Comparison of ENCODE assay signal across 15 cellular contexts in the genomic region with DNA sequence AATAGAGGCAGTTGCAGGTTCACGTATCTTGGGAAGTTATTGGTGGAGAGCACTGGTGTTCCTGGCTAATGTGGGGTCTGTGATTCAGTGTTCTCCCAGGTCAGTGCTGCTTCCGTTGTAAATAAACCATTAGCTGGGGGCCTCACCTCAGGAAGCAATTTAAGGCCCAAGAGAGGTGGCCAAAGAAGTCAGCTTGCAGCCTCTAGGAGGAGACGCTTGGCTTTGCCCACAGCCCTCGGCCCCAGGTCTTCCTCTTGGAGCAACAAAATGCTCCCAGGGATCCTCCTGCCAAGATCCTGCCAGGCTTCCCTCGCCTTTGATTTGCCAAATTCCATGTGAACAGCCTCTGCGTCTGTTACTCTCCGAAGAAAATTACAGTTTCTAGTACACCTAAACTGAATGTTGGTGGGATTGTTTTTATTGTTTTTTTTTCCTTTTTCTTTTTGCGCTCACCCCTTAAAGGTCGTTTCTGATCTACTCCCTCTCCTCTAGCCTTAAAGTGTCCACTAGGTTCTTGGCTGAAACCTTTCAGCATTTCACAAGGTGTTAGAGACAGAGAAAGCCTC.
DNase-seq lines count a peak whose midpoint lies in the region; ATAC-seq, FAIRE-seq and TF ChIP-seq lines count a peak whose summit lies in the region.
"Had no signal": no experiment of that assay in that cellular context is flagged by ENCODE, and none has a peak within 500 bp of the region (broad histone marks: within the 10 kb centered on the region; RNA-seq: fewer than 3 reads in every experiment).

No MANE protein-coding gene starts in this region.

- H3K4me1 ChIP-seq in heart left ventricle: peaks cover 0 to 40% (median 31%) of the 10 kb centered on the region in 12 donors
- H3K4me1 ChIP-seq in left lung: peaks cover 6 to 35% of the 10 kb centered on the region in 2 donors

- no peak for TF ChIP-seq CTCF in heart left ventricle (IDR thresholded peaks at IDR 0.05)
- TF ChIP-seq CTCF in astrocyte of the spinal cord (IDR thresholded peaks at IDR 0.05; ENCODE audit: low read depth, low read length): no peak
- TF ChIP-seq CTCF in left lung (IDR thresholded peaks at IDR 0.05): no peak

- ATAC-seq in heart left ventricle (no peak), left cardiac atrium (no peak), left lung (no peak), GM18502 (IDR thresholded peaks at IDR 0.05; ENCODE audit: poor library complexity, unreplicated experiment) (no peak), HG03045 (IDR thresholded peaks at IDR 0.05; ENCODE audit: unreplicated experiment) (no peak)
- ATAC-seq: K562 had no signal

- no peak for TF ChIP-seq POLR2A in heart left ventricle (IDR thresholded peaks at IDR 0.05)

- H3K27ac ChIP-seq in heart left ventricle (peak overlapping the region in 8 of 12 donors; percentile 4 to 60 (median 46)), left lung (peak overlapping the region; percentile 30 to 40)
- H3K27ac ChIP-seq: 22Rv1, RWPE1 had no signal

- intact Hi-C loops in heart left ventricle (cut with DNase I): loop anchor here in 2 of 10 donors (10.0 kb wide), 3 partner anchors 57 to 333 kb away; a partner anchor contains a TSS
- intact Hi-C loops in left cardiac atrium (cut with DNase I): no loop called here
- intact Hi-C loops in left lung (cut with DNase I): no loop called here

- H3K36me3 ChIP-seq in heart left ventricle (no peaks in the 10 kb centered on the region), left lung (no peaks in the 10 kb centered on the region)

- in situ Hi-C loops in astrocyte of the spinal cord (cut with HindIII; ENCODE audit: low sequenced_read_pairs): no loop called here

- no peak for DNase-seq in heart left ventricle
- DNase-seq in left cardiac atrium: no peak
- DNase-seq in astrocyte of the spinal cord (ENCODE audit: low read depth, low spot score): peak; percentile 35
- no peak for DNase-seq in left lung
- peak; percentile 57 for DNase-seq in urothelium cell line (ENCODE audit: low spot score)
- DNase-seq in UCSD-AML1 (lab: John Stamatoyannopoulos, UW; ENCODE audit: unreplicated experiment): no peak
- DNase-seq: activated CD4-positive, alpha-beta T cell treated with anti-CD3 and anti-CD28 coated beads, Interleukin-2, amount 50 U/mL, for 4 hours; CD4-positive, alpha-beta T cell; NCI-H526 treated with DMSO at 0.1 percent for 48 hours; stimulated activated CD4-positive, alpha-beta T cell treated with anti-CD3 and anti-CD28 coated beads, Interleukin-2, amount 100 ng/mL, for 48 hours had no signal

- WGBS in heart left ventricle, 4 donors: 63 to 73% (median 69%) methylated on average over 9 of the region's 9 CpGs

- H3K9me3 ChIP-seq in heart left ventricle (no peaks in the 10 kb centered on the region), left lung (no peaks in the 10 kb centered on the region)

- no peaks in the 10 kb centered on the region for H3K27me3 ChIP-seq in heart left ventricle
- no peaks in the 10 kb centered on the region for H3K27me3 ChIP-seq in left lung

- H3K4me3 ChIP-seq in heart left ventricle (no peak overlapping the region), astrocyte of the spinal cord (ENCODE audit: low read depth, low read length) (no peak overlapping the region), left lung (no peak overlapping the region)
- H3K4me3 ChIP-seq: K562 had no signal

- peak; percentile 72 for FAIRE-seq in urothelium cell line (lab: Jason Lieb, UNC)
- FAIRE-seq: K562 had no signal

Comparison
In these comparisons a context has a peak if more than half of its experiments do, and no peak if none do; other contexts are left out.
1. DNase-seq: peak in astrocyte of the spinal cord (single experiment) and urothelium cell line (single experiment); none in heart left ventricle (0 of 5), left cardiac atrium (single experiment), left lung (0 of 2) and UCSD-AML1 (single experiment).